26 cellular contexts compared by ENCODE assay signal in genomic region chr22:22360014-22360413, GRCh38.
"Had no signal": no experiment of that assay in that cellular context is flagged by ENCODE, and none has a peak within 500 bp of the region (broad histone marks: within the 10 kb centered on the region; RNA-seq: fewer than 3 reads in every experiment).

No MANE protein-coding gene starts in this region.

- DNase-seq: stimulated activated CD4-positive, alpha-beta T cell treated with anti-CD3 and anti-CD28 coated beads, Interleukin-2, amount 100 ng/mL, for 48 hours; stimulated activated CD4-positive, alpha-beta T cell treated with anti-CD3 and anti-CD28 coated beads, Interleukin-4, amount 100 ng/mL, for 1 hour; stimulated activated CD4-positive, alpha-beta T cell treated with anti-CD3 and anti-CD28 coated beads, Interleukin-4, amount 100 ng/mL, for 24 hours; stimulated activated CD4-positive, alpha-beta T cell treated with anti-CD3 and anti-CD28 coated beads, Interleukin-4, amount 100 ng/mL, for 4 hours; stimulated activated CD8-positive, alpha-beta memory T cell treated with anti-CD3 and anti-CD28 coated beads, Interleukin-4, amount 100 ng/mL, for 48 hours; stimulated activated naive B cell treated with anti-CD40 and anti-IgM and Interleukin-4, amounts not matched to agents 10 μg/mL and 1 μg/mL and 100 μg/mL, for 72 hours; stimulated activated naive CD4-positive, alpha-beta T cell; stimulated activated naive CD4-positive, alpha-beta T cell treated with Interleukin-2 at 50 U/mL for 16 hours; stimulated activated naive CD8-positive, alpha-beta T cell treated with anti-CD3 and anti-CD28 coated beads, Interleukin-15, amount 100 ng/mL, for 72 hours; stimulated activated naive CD8-positive, alpha-beta T cell treated with anti-CD3 and anti-CD28 coated beads, Interleukin-15, Interleukin-2, amounts not matched to agents 100 U/mL and 50 U/mL, for 24 hours; stomach; substantia nigra; testis; thyroid gland; tibial artery; transverse colon; trophoblast cell; upper lobe of left lung; upper lobe of right lung; uterus had no signal

- H3K9me3 ChIP-seq: suprapubic skin, testis, thoracic aorta, thyroid gland, tibial artery, tibial nerve, transverse colon, upper lobe of left lung, upper lobe of right lung, uterus, vagina had no signal

- H3K4me1 ChIP-seq: suprapubic skin, testis, thyroid gland, tibial artery, tibial nerve, upper lobe of left lung, upper lobe of right lung, uterus, vagina had no signal

- H3K27me3 ChIP-seq: testis, thyroid gland, upper lobe of left lung, vagina had no signal

- H3K27ac ChIP-seq: stomach, suprapubic skin, testis, thoracic aorta, thyroid gland, tibial artery, tibial nerve, transverse colon, upper lobe of left lung, upper lobe of right lung, uterus, vagina had no signal

- ATAC-seq: stimulated activated effector memory CD8-positive, alpha-beta T cell treated with anti-CD3 and anti-CD28 coated beads, Interleukin-12 subunit alpha, Interleukin-12 subunit beta, amount 100 ng/mL, for 72 hours; stimulated activated memory B cell treated with anti-CD40 and anti-IgM and Interleukin-4, amounts not matched to agents 10 μg/mL and 1 μg/mL and 100 μg/mL, for 72 hours; stimulated activated naive B cell treated with anti-CD40 and anti-IgM and Interleukin-4, amounts not matched to agents 10 μg/mL and 1 μg/mL and 100 μg/mL, for 72 hours; stimulated activated naive CD8-positive, alpha-beta T cell treated with anti-CD3 and anti-CD28 coated beads, Interleukin-15, amount 100 ng/mL, for 72 hours; stimulated activated naive CD8-positive, alpha-beta T cell treated with anti-CD3 and anti-CD28 coated beads, Interleukin-15, Interleukin-2, amounts not matched to agents 100 U/mL and 50 U/mL, for 24 hours; upper lobe of right lung had no signal

- H3K4me3 ChIP-seq: stomach, suprapubic skin, testis, thoracic aorta, thyroid gland, tibial artery, tibial nerve, transverse colon, upper lobe of left lung, upper lobe of right lung, uterus, vagina had no signal

- H3K36me3 ChIP-seq: stomach, suprapubic skin, thoracic aorta, thyroid gland, tibial artery, tibial nerve, transverse colon, upper lobe of left lung, upper lobe of right lung, uterus, vagina had no signal
